In genomic region chr9:135006911-135007570, GRCh38 we compare ENCODE assay signal across 34 cellular contexts.
"Had no signal": no experiment of that assay in that cellular context is flagged by ENCODE, and none has a peak within 500 bp of the region (broad histone marks: within the 10 kb centered on the region; RNA-seq: fewer than 3 reads in every experiment).

No MANE protein-coding gene starts in this region.

- H3K4me3 Mint-ChIP-seq: activated B cell treated with CpG ODN at 0.5 μM for 24 hours; activated CD4-positive, alpha-beta memory T cell treated with anti-CD3 and anti-CD28 coated beads, Interleukin-2, amount 10 ng/mL, durations not matched to agents 7 days and 5 days; activated CD4-positive, alpha-beta T cell treated with anti-CD3 and anti-CD28 coated beads for 36 hours; activated CD4-positive, alpha-beta T cell treated with anti-CD3 and anti-CD28 coated beads, Interleukin-2, amount 10 ng/mL, durations not matched to agents 24 days and 14 days; activated naive CD4-positive, alpha-beta T cell treated with anti-CD3 and anti-CD28 coated beads, Interleukin-2, amount 10 ng/mL, durations not matched to agents 7 days and 5 days; activated naive CD8-positive, alpha-beta T cell treated with anti-CD3 and anti-CD28 coated beads, Interleukin-2, amount 10 ng/mL, durations not matched to agents 7 days and 5 days; activated T-cell treated with anti-CD3 and anti-CD28 coated beads, Interleukin-2, amount 50 U/mL, for 24 hours; activated T-cell treated with anti-CD3 and anti-CD28 coated beads, Interleukin-2, amount 50 U/mL, for 72 hours; brain; central memory CD8-positive, alpha-beta T cell; effector memory CD8-positive, alpha-beta T cell; T-helper 17 cell; T-helper 2 cell treated with Interferon-gamma antibody and Interleukin-4, amounts not matched to agents 5 μg/mL and 100 μg/mL, for 36 hours had no signal

- H3K4me1 Mint-ChIP-seq: activated CD4-positive, alpha-beta memory T cell treated with anti-CD3 and anti-CD28 coated beads, Interleukin-2, amount 10 ng/mL, durations not matched to agents 7 days and 5 days; activated CD4-positive, alpha-beta T cell treated with anti-CD3 and anti-CD28 coated beads for 36 hours; activated CD4-positive, alpha-beta T cell treated with anti-CD3 and anti-CD28 coated beads, Interleukin-2, amount 10 ng/mL, durations not matched to agents 24 days and 14 days; activated naive CD4-positive, alpha-beta T cell treated with anti-CD3 and anti-CD28 coated beads, Interleukin-2, amount 10 ng/mL, durations not matched to agents 7 days and 5 days; activated naive CD8-positive, alpha-beta T cell treated with anti-CD3 and anti-CD28 coated beads, Interleukin-2, amount 10 ng/mL, durations not matched to agents 7 days and 5 days; central memory CD8-positive, alpha-beta T cell; T-helper 17 cell had no signal

- H3K4me3 ChIP-seq: ascending aorta, breast epithelium, cardiac muscle cell, esophagus muscularis mucosa, gastrocnemius medialis had no signal

- H3K36me3 ChIP-seq: ascending aorta, breast epithelium, cardiac muscle cell, esophagus muscularis mucosa, gastrocnemius medialis, WERI-Rb-1 had no signal

- H3K27me3 ChIP-seq: ascending aorta, breast epithelium, cardiac muscle cell, foreskin keratinocyte, gastrocnemius medialis had no signal

- H3K36me3 Mint-ChIP-seq: activated naive CD4-positive, alpha-beta T cell treated with anti-CD3 and anti-CD28 coated beads, Interleukin-2, amount 10 ng/mL, durations not matched to agents 7 days and 5 days; activated naive CD4-positive, alpha-beta T cell treated with anti-CD3 and anti-CD28 coated beads, Interleukin-2, amount 50 U/mL, for 72 hours; activated naive CD8-positive, alpha-beta T cell treated with anti-CD3 and anti-CD28 coated beads, Interleukin-2, amount 10 ng/mL, durations not matched to agents 7 days and 5 days; brain had no signal

- ATAC-seq: activated CD4-positive, alpha-beta T cell treated with anti-CD3 and anti-CD28 coated beads for 36 hours; activated CD4-positive, CD25-positive, alpha-beta regulatory T cell treated with anti-CD3 and anti-CD28 coated beads, Interleukin-2, amount 50 U/mL, for 24 hours; activated naive CD4-positive, alpha-beta T cell treated with anti-CD3 and anti-CD28 coated beads, Interleukin-2, amount 50 U/mL, for 72 hours; activated T-cell treated with anti-CD3 and anti-CD28 coated beads, Interleukin-2, amount 50 U/mL, for 72 hours; effector memory CD8-positive, alpha-beta T cell; foreskin keratinocyte; gastrocnemius medialis; T-helper 17 cell had no signal

- FAIRE-seq: colon had no signal

- H3K27me3 Mint-ChIP-seq: activated CD4-positive, alpha-beta memory T cell treated with anti-CD3 and anti-CD28 coated beads, Interleukin-2, amount 10 ng/mL, durations not matched to agents 7 days and 5 days; activated CD4-positive, alpha-beta T cell treated with anti-CD3 and anti-CD28 coated beads, Interleukin-2, amount 10 ng/mL, durations not matched to agents 24 days and 14 days; activated naive CD4-positive, alpha-beta T cell treated with anti-CD3 and anti-CD28 coated beads, Interleukin-2, amount 10 ng/mL, durations not matched to agents 7 days and 5 days; activated naive CD8-positive, alpha-beta T cell treated with anti-CD3 and anti-CD28 coated beads, Interleukin-2, amount 10 ng/mL, durations not matched to agents 7 days and 5 days had no signal

- H3K27ac Mint-ChIP-seq: activated B cell treated with CpG ODN at 0.5 μM for 24 hours; activated CD4-positive, alpha-beta memory T cell treated with anti-CD3 and anti-CD28 coated beads, Interleukin-2, amount 10 ng/mL, durations not matched to agents 7 days and 5 days; activated CD4-positive, alpha-beta T cell treated with anti-CD3 and anti-CD28 coated beads for 36 hours; activated CD4-positive, alpha-beta T cell treated with anti-CD3 and anti-CD28 coated beads, Interleukin-2, amount 10 ng/mL, durations not matched to agents 24 days and 14 days; activated naive CD4-positive, alpha-beta T cell treated with anti-CD3 and anti-CD28 coated beads, Interleukin-2, amount 10 ng/mL, durations not matched to agents 7 days and 5 days; activated naive CD8-positive, alpha-beta T cell treated with anti-CD3 and anti-CD28 coated beads, Interleukin-2, amount 10 ng/mL, durations not matched to agents 7 days and 5 days; activated T-cell treated with anti-CD3 and anti-CD28 coated beads, Interleukin-2, amount 50 U/mL, for 24 hours; activated T-cell treated with anti-CD3 and anti-CD28 coated beads, Interleukin-2, amount 50 U/mL, for 72 hours; brain; effector memory CD8-positive, alpha-beta T cell; T-helper 17 cell; T-helper 2 cell treated with Interferon-gamma antibody and Interleukin-4, amounts not matched to agents 5 μg/mL and 100 μg/mL, for 36 hours had no signal

- H3K4me1 ChIP-seq: ascending aorta, breast epithelium, esophagus muscularis mucosa, foreskin keratinocyte, gastrocnemius medialis had no signal

- DNase-seq: activated B cell treated with CpG ODN at 0.5 μM for 24 hours; activated CD4-positive, alpha-beta memory T cell treated with anti-CD3 and anti-CD28 coated beads, Interleukin-2, amount 10 ng/mL, durations not matched to agents 7 days and 5 days; activated CD4-positive, alpha-beta T cell treated with anti-CD3 and anti-CD28 coated beads for 36 hours; activated CD4-positive, alpha-beta T cell treated with anti-CD3 and anti-CD28 coated beads, Interleukin-2, amount 10 ng/mL, durations not matched to agents 24 days and 14 days; activated CD8-positive, alpha-beta memory T cell treated with anti-CD3 and anti-CD28 coated beads, Interleukin-2, amount 50 U/mL, for 48 hours; activated gamma-delta T cell; activated naive CD4-positive, alpha-beta T cell; activated naive CD4-positive, alpha-beta T cell treated with anti-CD3 and anti-CD28 coated beads, Interleukin-2, amount 10 ng/mL, durations not matched to agents 7 days and 5 days; activated naive CD8-positive, alpha-beta T cell treated with anti-CD3 and anti-CD28 coated beads, Interleukin-2, amount 10 ng/mL, durations not matched to agents 7 days and 5 days; activated T-cell treated with anti-CD3 and anti-CD28 coated beads for 4 hours; activated T-cell treated with anti-CD3 and anti-CD28 coated beads, Interleukin-2, amount 50 U/mL, for 24 hours; activated T-cell treated with anti-CD3 and anti-CD28 coated beads, Interleukin-2, amount 50 U/mL, for 72 hours; cortex of kidney; dermis blood vessel endothelial cell; effector CD4-positive, alpha-beta T cell; effector memory CD8-positive, alpha-beta T cell; erythroblast; foreskin keratinocyte; gastrocnemius medialis; glutamatergic neuron; T-helper 1 cell; T-helper 17 cell; T1000; WERI-Rb-1 had no signal

- H3K9me3 ChIP-seq: ascending aorta, breast epithelium, esophagus muscularis mucosa, gastrocnemius medialis had no signal

- H3K27ac ChIP-seq: ascending aorta, breast epithelium, cardiac muscle cell, esophagus muscularis mucosa, foreskin keratinocyte, gastrocnemius medialis, WERI-Rb-1 had no signal

- H3K9me3 Mint-ChIP-seq: activated B cell treated with CpG ODN at 0.5 μM for 24 hours; activated CD4-positive, alpha-beta memory T cell treated with anti-CD3 and anti-CD28 coated beads, Interleukin-2, amount 10 ng/mL, durations not matched to agents 7 days and 5 days; activated CD4-positive, alpha-beta T cell treated with anti-CD3 and anti-CD28 coated beads, Interleukin-2, amount 10 ng/mL, durations not matched to agents 24 days and 14 days; activated naive CD4-positive, alpha-beta T cell treated with anti-CD3 and anti-CD28 coated beads, Interleukin-2, amount 10 ng/mL, durations not matched to agents 7 days and 5 days; activated naive CD4-positive, alpha-beta T cell treated with anti-CD3 and anti-CD28 coated beads, Interleukin-2, amount 50 U/mL, for 72 hours; activated T-cell treated with anti-CD3 and anti-CD28 coated beads, Interleukin-2, amount 50 U/mL, for 24 hours; activated T-cell treated with anti-CD3 and anti-CD28 coated beads, Interleukin-2, amount 50 U/mL, for 72 hours; central memory CD8-positive, alpha-beta T cell; effector memory CD8-positive, alpha-beta T cell had no signal
